Comparison of ENCODE assay signal across 23 cellular contexts in the genomic region with DNA sequence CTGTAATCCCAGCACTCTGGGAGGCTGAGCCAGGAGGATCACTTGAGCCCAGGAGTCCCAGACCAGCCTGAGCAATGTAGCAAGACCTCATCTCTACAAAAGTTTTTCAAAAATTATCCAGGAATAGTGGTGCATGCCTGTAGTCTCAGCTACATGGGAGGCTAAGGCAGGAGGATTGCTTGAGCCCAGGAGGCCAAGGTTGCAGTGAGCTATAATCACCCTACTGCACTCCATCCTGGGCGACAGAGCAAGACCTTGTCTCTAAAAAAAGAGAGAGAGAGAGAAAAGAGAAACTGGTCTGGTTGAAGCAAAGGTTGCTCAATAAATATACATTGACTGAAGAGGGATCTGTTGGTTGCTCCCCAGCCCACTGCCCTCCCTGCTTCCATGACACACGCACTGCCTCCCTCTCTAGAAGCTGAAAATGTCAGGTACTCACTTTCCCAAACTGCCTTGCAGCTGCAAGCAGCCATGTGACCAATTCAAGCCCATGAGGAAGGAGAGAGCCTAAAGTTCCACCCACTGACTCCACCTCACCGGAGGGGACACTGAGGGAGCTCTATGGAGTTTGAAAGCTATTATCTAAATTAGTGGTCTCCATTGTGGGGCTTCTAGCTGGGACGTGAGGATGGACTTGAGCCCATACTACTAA. TPM values are rescaled to one million over a fixed set of nuclear protein-coding genes. Genes with fewer than 3 reads are reported as not detected.
A peak's percentile ranks its signal among the peaks of the same experiment; 100 is the strongest.
DNase-seq lines count a peak whose midpoint lies in the region; ATAC-seq and TF ChIP-seq lines count a peak whose summit lies in the region.
"Had no signal": no experiment of that assay in that cellular context is flagged by ENCODE, and none has a peak within 500 bp of the region (broad histone marks: within the 10 kb centered on the region; RNA-seq: fewer than 3 reads in every experiment).

No MANE protein-coding gene starts in this region.

- H3K4me1 ChIP-seq in GM23338 (ENCODE audit: insufficient read depth), result peaks cover 3% of the 10 kb centered on the region
- H3K4me1 ChIP-seq in MM.1S (ENCODE audit: low read length), result peaks cover 8% of the 10 kb centered on the region; the same call in 1 of the 2 replicates
- H3K4me1 ChIP-seq: gastrocnemius medialis had no signal

- ATAC-seq in GM23338 (peak; percentile 87), left lobe of liver (peak; percentile 48)
- ATAC-seq: gastrocnemius medialis; stimulated activated effector memory CD8-positive, alpha-beta T cell treated with anti-CD3 and anti-CD28 coated beads, Interleukin-12 subunit alpha, Interleukin-12 subunit beta, amount 100 ng/mL, for 72 hours had no signal

- H3K79me2 ChIP-seq in GM23338 (replicated peaks; ENCODE audit: insufficient read depth) (no peaks in the 10 kb centered on the region), MM.1S (ENCODE audit: low read length) (no peaks in the 10 kb centered on the region)

- no peak overlapping the region for H2AFZ ChIP-seq in GM23338
- peak overlapping the region; percentile 66 for H2AFZ ChIP-seq in MM.1S (ENCODE audit: low read length)

- H3K27ac ChIP-seq in GM23338 (ENCODE audit: low read depth), result no peak overlapping the region
- H3K27ac ChIP-seq in MM.1S (ENCODE audit: low read length), result peak overlapping the region; percentile 41; the same call in 1 of the 2 replicates
- H3K27ac ChIP-seq: gastrocnemius medialis, spleen, transverse colon had no signal

- no peaks in the 10 kb centered on the region for H3K9me3 ChIP-seq in MM.1S (replicated peaks; ENCODE audit: insufficient read depth, low read length)
- H3K9me3 ChIP-seq: gastrocnemius medialis had no signal

- H3K4me3 Mint-ChIP-seq in GM23338, result no peak overlapping the region
- H3K4me3 Mint-ChIP-seq: IgD-negative memory B cell; nephron; stimulated activated effector memory CD8-positive, alpha-beta T cell treated with anti-CD3 and anti-CD28 coated beads, Interleukin-12 subunit alpha, Interleukin-12 subunit beta, amount 100 ng/mL, for 72 hours; T-helper 1 cell treated with Interleukin-12 subunit alpha and Interleukin-12 subunit beta and Interleukin-4 antibody, amounts not matched to agents 30 μg/mL and 1 μg/mL, for 36 hours had no signal

- no peak overlapping the region for H3K9ac ChIP-seq in MM.1S (ENCODE audit: low read length)

- H3K36me3 Mint-ChIP-seq in GM23338 (ENCODE audit: low read depth), result peaks cover 22% of the 10 kb centered on the region
- H3K36me3 Mint-ChIP-seq: stimulated activated effector memory CD8-positive, alpha-beta T cell treated with anti-CD3 and anti-CD28 coated beads, Interleukin-12 subunit alpha, Interleukin-12 subunit beta, amount 100 ng/mL, for 72 hours had no signal

- no peak overlapping the region for H3K27ac Mint-ChIP-seq in GM23338
- H3K27ac Mint-ChIP-seq: IgD-negative memory B cell; nephron; stimulated activated effector memory CD8-positive, alpha-beta T cell treated with anti-CD3 and anti-CD28 coated beads, Interleukin-12 subunit alpha, Interleukin-12 subunit beta, amount 100 ng/mL, for 72 hours; T-helper 1 cell treated with Interleukin-12 subunit alpha and Interleukin-12 subunit beta and Interleukin-4 antibody, amounts not matched to agents 30 μg/mL and 1 μg/mL, for 36 hours had no signal

- H3K9me2 ChIP-seq in GM23338 (ENCODE audit: insufficient read depth), result no peaks in the 10 kb centered on the region
- H3K9me2 ChIP-seq in MM.1S (replicated peaks; ENCODE audit: insufficient read depth, low read length), result no peaks in the 10 kb centered on the region

- H3K4me2 ChIP-seq in GM23338, result no peak overlapping the region
- H3K4me2 ChIP-seq in MM.1S (ENCODE audit: low read depth, low read length), result peak overlapping the region; percentile 45

- H3K27me3 Mint-ChIP-seq in GM23338 (ENCODE audit: insufficient read depth, low read depth, poor library complexity), result peaks cover 4% of the 10 kb centered on the region

- H4K20me1 ChIP-seq in GM23338 (replicated peaks; ENCODE audit: insufficient read depth) (no peaks in the 10 kb centered on the region), MM.1S (ENCODE audit: insufficient read depth, low read length) (no peaks in the 10 kb centered on the region)

- no peaks in the 10 kb centered on the region for H3K4me1 Mint-ChIP-seq in GM23338

- DNase-seq in GM23338 (ENCODE audit: low spot score), result peak; percentile 66
- peak; percentile 50 for DNase-seq in MM.1S
- DNase-seq in SW480 (ENCODE audit: low spot score), result peak; percentile 43
- no peak for DNase-seq in left lobe of liver (ENCODE audit: low spot score)
- no peak for DNase-seq in NCI-H2081 treated with DMSO at 0.1 percent for 48 hours (lab: John Stamatoyannopoulos, UW)
- no peak for DNase-seq in AG20443 (ENCODE audit: low spot score)
- DNase-seq in NCI-H146 (lab: John Stamatoyannopoulos, UW), result no peak
- DNase-seq: activated CD4-positive, alpha-beta T cell treated with anti-CD3 and anti-CD28 coated beads for 1 hour; activated gamma-delta T cell; gastrocnemius medialis; NCI-H1417; NCI-H510A; spleen; transverse colon had no signal

- H3K9me3 Mint-ChIP-seq in GM23338, result peaks cover 24% of the 10 kb centered on the region

- TF ChIP-seq CTCF in GM23338 (conservative IDR thresholded peaks at IDR 0.05; ENCODE audit: low read depth in 2 of 2), result no peak
- TF ChIP-seq CTCF in MM.1S (IDR thresholded peaks at IDR 0.05; ENCODE audit: low read length), result no peak

- H3K36me3 ChIP-seq in GM23338 (ENCODE audit: insufficient read depth) (no peaks in the 10 kb centered on the region; the same call in 1 of the 2 replicates), MM.1S (replicated peaks; ENCODE audit: insufficient read depth, low read length) (no peaks in the 10 kb centered on the region)
- H3K36me3 ChIP-seq: gastrocnemius medialis, transverse colon had no signal

- H3K4me3 ChIP-seq in GM23338 (no peak overlapping the region), MM.1S (ENCODE audit: low read length) (no peak overlapping the region)
- H3K4me3 ChIP-seq: gastrocnemius medialis, lung, spleen, transverse colon had no signal

- no peaks in the 10 kb centered on the region for H3F3A ChIP-seq in GM23338 (replicated peaks; ENCODE audit: low read depth)
- peaks cover 4% of the 10 kb centered on the region; the same call in 1 of the 2 replicates for H3F3A ChIP-seq in MM.1S (ENCODE audit: insufficient read depth, low read length)

- H3K27me3 ChIP-seq in GM23338 (ENCODE audit: insufficient read depth) (no peaks in the 10 kb centered on the region), MM.1S (replicated peaks; ENCODE audit: insufficient read depth, low read length) (no peaks in the 10 kb centered on the region)
- H3K27me3 ChIP-seq: gastrocnemius medialis, spleen, transverse colon had no signal

TF ChIP-seq in GM23338, 12 proteins besides CTCF, POLR2A, EP300 and RAD21:
- TF ChIP-seq CREB1 (CRISPR knock-in tag; IDR thresholded peaks at IDR 0.05; ENCODE audit: low read depth) (no peak), EZH2 (IDR thresholded peaks at IDR 0.05; ENCODE audit: low read depth, unreplicated experiment) (no peak), NANOG (IDR thresholded peaks at IDR 0.05; ENCODE audit: borderline replicate concordance) (no peak), ZNF331 (CRISPR knock-in tag; IDR thresholded peaks at IDR 0.05; ENCODE audit: low read depth) (no peak), ZNF114 (CRISPR knock-in tag; IDR thresholded peaks at IDR 0.05) (no peak), STAT1 (IDR thresholded peaks at IDR 0.05; ENCODE audit: unreplicated experiment) (no peak), POLR2AphosphoS5 (IDR thresholded peaks at IDR 0.05; ENCODE audit: low read depth) (no peak), JUNB (IDR thresholded peaks at IDR 0.05; ENCODE audit: unreplicated experiment) (no peak)
- TF ChIP-seq, protein P1, sequence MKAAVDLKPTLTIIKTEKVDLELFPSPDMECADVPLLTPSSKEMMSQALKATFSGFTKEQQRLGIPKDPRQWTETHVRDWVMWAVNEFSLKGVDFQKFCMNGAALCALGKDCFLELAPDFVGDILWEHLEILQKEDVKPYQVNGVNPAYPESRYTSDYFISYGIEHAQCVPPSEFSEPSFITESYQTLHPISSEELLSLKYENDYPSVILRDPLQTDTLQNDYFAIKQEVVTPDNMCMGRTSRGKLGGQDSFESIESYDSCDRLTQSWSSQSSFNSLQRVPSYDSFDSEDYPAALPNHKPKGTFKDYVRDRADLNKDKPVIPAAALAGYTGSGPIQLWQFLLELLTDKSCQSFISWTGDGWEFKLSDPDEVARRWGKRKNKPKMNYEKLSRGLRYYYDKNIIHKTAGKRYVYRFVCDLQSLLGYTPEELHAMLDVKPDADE (IDR thresholded peaks at IDR 0.05), result no peak
- TF ChIP-seq, protein P2, sequence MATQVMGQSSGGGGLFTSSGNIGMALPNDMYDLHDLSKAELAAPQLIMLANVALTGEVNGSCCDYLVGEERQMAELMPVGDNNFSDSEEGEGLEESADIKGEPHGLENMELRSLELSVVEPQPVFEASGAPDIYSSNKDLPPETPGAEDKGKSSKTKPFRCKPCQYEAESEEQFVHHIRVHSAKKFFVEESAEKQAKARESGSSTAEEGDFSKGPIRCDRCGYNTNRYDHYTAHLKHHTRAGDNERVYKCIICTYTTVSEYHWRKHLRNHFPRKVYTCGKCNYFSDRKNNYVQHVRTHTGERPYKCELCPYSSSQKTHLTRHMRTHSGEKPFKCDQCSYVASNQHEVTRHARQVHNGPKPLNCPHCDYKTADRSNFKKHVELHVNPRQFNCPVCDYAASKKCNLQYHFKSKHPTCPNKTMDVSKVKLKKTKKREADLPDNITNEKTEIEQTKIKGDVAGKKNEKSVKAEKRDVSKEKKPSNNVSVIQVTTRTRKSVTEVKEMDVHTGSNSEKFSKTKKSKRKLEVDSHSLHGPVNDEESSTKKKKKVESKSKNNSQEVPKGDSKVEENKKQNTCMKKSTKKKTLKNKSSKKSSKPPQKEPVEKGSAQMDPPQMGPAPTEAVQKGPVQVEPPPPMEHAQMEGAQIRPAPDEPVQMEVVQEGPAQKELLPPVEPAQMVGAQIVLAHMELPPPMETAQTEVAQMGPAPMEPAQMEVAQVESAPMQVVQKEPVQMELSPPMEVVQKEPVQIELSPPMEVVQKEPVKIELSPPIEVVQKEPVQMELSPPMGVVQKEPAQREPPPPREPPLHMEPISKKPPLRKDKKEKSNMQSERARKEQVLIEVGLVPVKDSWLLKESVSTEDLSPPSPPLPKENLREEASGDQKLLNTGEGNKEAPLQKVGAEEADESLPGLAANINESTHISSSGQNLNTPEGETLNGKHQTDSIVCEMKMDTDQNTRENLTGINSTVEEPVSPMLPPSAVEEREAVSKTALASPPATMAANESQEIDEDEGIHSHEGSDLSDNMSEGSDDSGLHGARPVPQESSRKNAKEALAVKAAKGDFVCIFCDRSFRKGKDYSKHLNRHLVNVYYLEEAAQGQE (IDR thresholded peaks at IDR 0.05; ENCODE audit: unreplicated experiment), result no peak

RNA-seq across cellular contexts. Expression of a gene that starts 14.0 kb away (rescaled TPM):
- not detected in 2 replicates for total RNA-seq in GM23338 (2014; rRNA removed; shearing (Covaris generic))
- not detected in 2 replicates for polyA plus RNA-seq in GM23338 (2016; fragmentation: Nextera tagmentation; extraction: Ambion mirVana)
- total RNA-seq in left lobe of liver, result not detected
- total RNA-seq: cerebellum, gastrocnemius medialis, pulmonary artery endothelial cell, RPMI7951, spleen, transverse colon had no signal
- polyA plus RNA-seq: BJ, IgD-negative memory B cell, lung, spleen had no signal

RNA-seq across cellular contexts. Expression of a gene that starts 35.5 kb away (rescaled TPM):
- total RNA-seq in GM23338 (2014; rRNA removed; shearing (Covaris generic)), result 0.62 and 1.4 TPM in 2 replicates
- polyA plus RNA-seq in GM23338 (2016; fragmentation: Nextera tagmentation; extraction: Ambion mirVana), result 3.3 and 4.1 TPM in 2 replicates
- 30.8 TPM for total RNA-seq in left lobe of liver

RNA-seq across cellular contexts. Expression of a gene that starts 41.7 kb away (rescaled TPM):
- total RNA-seq in GM23338 (2014; rRNA removed; shearing (Covaris generic)), result 0.16 and 0.38 TPM in 2 replicates
- polyA plus RNA-seq in GM23338 (2016; fragmentation: Nextera tagmentation; extraction: Ambion mirVana), result 0.56 and 0.76 TPM in 2 replicates
- 5.6 TPM for total RNA-seq in left lobe of liver
- polyA plus RNA-seq: IgD-negative memory B cell had no signal

Comparison
In these comparisons a context has a peak if more than half of its experiments do, and no peak if none do; other contexts are left out.
1. DNase-seq: peak in GM23338 (single experiment), MM.1S (single experiment) and SW480 (single experiment); none in left lobe of liver (single experiment), NCI-H2081 treated with DMSO at 0.1 percent for 48 hours (single experiment), AG20443 (single experiment) and NCI-H146 (single experiment).
2. RNA of a gene that starts 35.5 kb away (total RNA-seq): 30.8 TPM in left lobe of liver (single experiment); 0.62 to 1.4 TPM in GM23338; every median in the first group is over 10 times any median in the second.